In the genomic region with DNA sequence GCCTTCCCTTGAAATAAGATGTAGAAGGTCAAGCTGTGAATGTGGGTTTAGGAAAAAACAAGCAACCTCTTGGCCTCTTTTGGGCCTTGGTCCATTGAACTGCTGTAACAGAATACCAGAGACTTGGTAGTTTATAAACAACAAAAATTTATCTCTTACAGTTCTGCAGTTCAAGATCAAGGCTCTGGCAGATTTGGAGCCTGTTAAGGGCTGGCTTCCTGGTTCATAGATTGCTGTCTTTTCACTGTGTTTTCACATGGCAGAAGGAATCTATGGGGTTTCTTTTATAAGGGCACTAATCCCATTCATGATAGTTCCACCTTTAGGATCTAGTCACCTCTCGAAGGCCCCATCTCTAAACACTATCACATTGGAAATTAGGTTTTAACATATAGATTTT, we compare ENCODE assay signal across 1 cellular context.
TF ChIP-seq lines count a peak whose summit lies in the region.

No MANE protein-coding gene starts in this region.

TF ChIP-seq in K562, 482 proteins besides CTCF, POLR2A, EP300 and RAD21:
- TF ChIP-seq, protein P1, sequence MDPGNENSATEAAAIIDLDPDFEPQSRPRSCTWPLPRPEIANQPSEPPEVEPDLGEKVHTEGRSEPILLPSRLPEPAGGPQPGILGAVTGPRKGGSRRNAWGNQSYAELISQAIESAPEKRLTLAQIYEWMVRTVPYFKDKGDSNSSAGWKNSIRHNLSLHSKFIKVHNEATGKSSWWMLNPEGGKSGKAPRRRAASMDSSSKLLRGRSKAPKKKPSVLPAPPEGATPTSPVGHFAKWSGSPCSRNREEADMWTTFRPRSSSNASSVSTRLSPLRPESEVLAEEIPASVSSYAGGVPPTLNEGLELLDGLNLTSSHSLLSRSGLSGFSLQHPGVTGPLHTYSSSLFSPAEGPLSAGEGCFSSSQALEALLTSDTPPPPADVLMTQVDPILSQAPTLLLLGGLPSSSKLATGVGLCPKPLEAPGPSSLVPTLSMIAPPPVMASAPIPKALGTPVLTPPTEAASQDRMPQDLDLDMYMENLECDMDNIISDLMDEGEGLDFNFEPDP (CRISPR knock-in tag; IDR thresholded peaks at IDR 0.05): no peak
- TF ChIP-seq, protein P2, sequence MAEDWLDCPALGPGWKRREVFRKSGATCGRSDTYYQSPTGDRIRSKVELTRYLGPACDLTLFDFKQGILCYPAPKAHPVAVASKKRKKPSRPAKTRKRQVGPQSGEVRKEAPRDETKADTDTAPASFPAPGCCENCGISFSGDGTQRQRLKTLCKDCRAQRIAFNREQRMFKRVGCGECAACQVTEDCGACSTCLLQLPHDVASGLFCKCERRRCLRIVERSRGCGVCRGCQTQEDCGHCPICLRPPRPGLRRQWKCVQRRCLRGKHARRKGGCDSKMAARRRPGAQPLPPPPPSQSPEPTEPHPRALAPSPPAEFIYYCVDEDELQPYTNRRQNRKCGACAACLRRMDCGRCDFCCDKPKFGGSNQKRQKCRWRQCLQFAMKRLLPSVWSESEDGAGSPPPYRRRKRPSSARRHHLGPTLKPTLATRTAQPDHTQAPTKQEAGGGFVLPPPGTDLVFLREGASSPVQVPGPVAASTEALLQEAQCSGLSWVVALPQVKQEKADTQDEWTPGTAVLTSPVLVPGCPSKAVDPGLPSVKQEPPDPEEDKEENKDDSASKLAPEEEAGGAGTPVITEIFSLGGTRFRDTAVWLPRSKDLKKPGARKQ (CRISPR knock-in tag; IDR thresholded peaks at IDR 0.05): no peak
- TF ChIP-seq ZBED1 (IDR thresholded peaks at IDR 0.05): no peak
- TF ChIP-seq GTF2E2 (tag; IDR thresholded peaks at IDR 0.05): no peak
- no peak for TF ChIP-seq RCOR1 (IDR thresholded peaks at IDR 0.05; ENCODE audit: borderline replicate concordance in 1 of 2, low read depth in 2 of 2, low read length in 2 of 2)
- no peak for TF ChIP-seq CHCHD3 (CRISPR knock-in tag; IDR thresholded peaks at IDR 0.05)
- no peak for TF ChIP-seq EHMT2 (IDR thresholded peaks at IDR 0.05)
- TF ChIP-seq NFIC (IDR thresholded peaks at IDR 0.05): no peak
- no peak for TF ChIP-seq PTRF (tag; IDR thresholded peaks at IDR 0.05)
